1 cellular context compared by ENCODE assay signal in the genomic region with DNA sequence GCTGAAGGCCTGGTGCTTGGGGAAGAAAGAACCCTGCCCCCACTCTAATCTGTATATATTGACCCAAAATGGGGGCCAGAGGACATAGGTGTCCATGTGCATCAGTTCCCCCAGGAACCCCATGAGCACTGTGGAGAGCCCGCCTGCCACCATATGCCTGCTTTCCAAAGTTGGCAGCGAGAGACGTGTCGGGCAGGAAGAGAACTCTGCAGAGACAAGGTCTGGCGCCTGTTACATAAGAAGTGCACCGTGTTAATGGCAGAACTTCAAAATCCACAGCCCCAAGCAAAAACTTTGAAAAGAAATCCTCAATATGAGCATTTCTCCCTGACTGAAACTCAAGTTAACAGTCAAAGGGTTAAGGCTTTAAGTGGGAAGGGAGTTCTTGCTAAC.
TF ChIP-seq lines count a peak whose summit lies in the region.

No MANE protein-coding gene starts in this region.

TF ChIP-seq in H1, 55 proteins besides CTCF, POLR2A, EP300 and RAD21:
- TF ChIP-seq HDAC2 (IDR thresholded peaks at IDR 0.05; ENCODE audit: borderline replicate concordance in 1 of 2, low read depth in 2 of 2, low read length in 2 of 2) (no peak), ASH2L (IDR thresholded peaks at IDR 0.05; ENCODE audit: low read length) (no peak), JUN (IDR thresholded peaks at IDR 0.05; ENCODE audit: low read depth, low read length) (no peak), PHF8 (conservative IDR thresholded peaks at IDR 0.05; ENCODE audit: low read depth, low read length) (no peak), SUZ12 (IDR thresholded peaks at IDR 0.05; ENCODE audit: low read length) (no peak), HDAC6 (IDR thresholded peaks at IDR 0.05; ENCODE audit: low read depth, low read length) (no peak)
